8 cellular contexts compared by ENCODE assay signal in genomic region chr10:133372507-133372906, GRCh38. TPM values are rescaled to one million over a fixed set of nuclear protein-coding genes. Genes with fewer than 3 reads are reported as not detected.
DNase-seq lines count a peak whose midpoint lies in the region; ATAC-seq and TF ChIP-seq lines count a peak whose summit lies in the region.

No MANE protein-coding gene starts in this region.

- peak overlapping the region; percentile 12 to 92; a peak in 3 of 4 replicates for H3K4me3 ChIP-seq in DND-41 (ENCODE audit: low read depth in 1 of 2, low read length in 2 of 2)
- peak overlapping the region; percentile 75 for H3K4me3 ChIP-seq in psoas muscle

- H3K9me3 ChIP-seq in DND-41 (ENCODE audit: insufficient read depth, low read length, severe bottlenecking): no peaks in the 10 kb centered on the region
- H3K9me3 ChIP-seq in psoas muscle: no peaks in the 10 kb centered on the region

- 21 to 30% (median 24%) methylated on average over 19 to 20 of the region's 20 CpGs for WGBS in psoas muscle, 3 donors

- no peak overlapping the region for H2AFZ ChIP-seq in DND-41 (ENCODE audit: low read depth, low read length)

- peaks cover 6% of the 10 kb centered on the region for H3K79me2 ChIP-seq in DND-41 (ENCODE audit: insufficient read depth, low read length)

- intact Hi-C loops in Right ventricle myocardium superior (cut with DNase I) (no loop called here), psoas muscle (cut with DNase I) (loop anchor here in 1 of 2 donors (5.0 kb wide), 1 partner anchor 60 kb away; no protein-coding TSS in a partner anchor)

- H3K4me1 ChIP-seq in DND-41 (ENCODE audit: insufficient read depth, low read length): peaks cover 21% of the 10 kb centered on the region
- H3K4me1 ChIP-seq in psoas muscle: peaks cover 11% of the 10 kb centered on the region

- peak overlapping the region; percentile 42; the same call in 1 of the 2 replicates for H3K9ac ChIP-seq in DND-41 (ENCODE audit: low read depth, low read length)

- peaks cover 33% of the 10 kb centered on the region for H3K36me3 ChIP-seq in DND-41 (ENCODE audit: insufficient read depth, low read length)
- H3K36me3 ChIP-seq in psoas muscle (ENCODE audit: insufficient read depth in 1 of 2, low read depth in 1 of 2): peaks cover 0 to 30% of the 10 kb centered on the region in 2 donors

- TF ChIP-seq CTCF in DND-41 (IDR thresholded peaks at IDR 0.05; ENCODE audit: borderline replicate concordance, extremely low read depth, low read length, poor library complexity, severe bottlenecking) (no peak), VCaP (conservative IDR thresholded peaks at IDR 0.05) (no peak), psoas muscle (IDR thresholded peaks at IDR 0.05) (no peak)

- peak overlapping the region; percentile 77 for H3K4me2 ChIP-seq in DND-41 (ENCODE audit: insufficient read depth, low read length)

- H3K27me3 ChIP-seq in DND-41 (ENCODE audit: insufficient read depth, low read length, poor library complexity) (no peaks in the 10 kb centered on the region), psoas muscle (ENCODE audit: insufficient read depth in 3 of 3, low read length in 2 of 3) (no peaks in the 10 kb centered on the region)

- ATAC-seq in DND-41 (ENCODE audit: insufficient read depth, low read depth) (no peak), Right ventricle myocardium superior (ENCODE audit: poor library complexity) (peak; percentile 1), psoas muscle (peak in 1 of 4 donors; percentile 5), GM18511 (IDR thresholded peaks at IDR 0.05; ENCODE audit: unreplicated experiment) (no peak)

- DNase-seq in DND-41 (no peak), Right ventricle myocardium superior (no peak), psoas muscle (no peak), dermis blood vessel endothelial cell (no peak), UCSD-AML1 (lab: John Stamatoyannopoulos, UW; ENCODE audit: unreplicated experiment) (no peak), NCI-H2029 (lab: John Stamatoyannopoulos, UW) (no peak)

- no peak overlapping the region for H3K27ac ChIP-seq in DND-41 (ENCODE audit: low read length)
- peak overlapping the region; percentile 83; the same call in 1 of the 2 replicates for H3K27ac ChIP-seq in VCaP
- no peak overlapping the region for H3K27ac ChIP-seq in psoas muscle

- H4K20me1 ChIP-seq in DND-41 (ENCODE audit: insufficient read depth, low read length): no peaks in the 10 kb centered on the region

RNA-seq across cellular contexts. Expression of gene ECHS1, which starts 0.6 kb away (rescaled TPM):
- total RNA-seq in Right ventricle myocardium superior (239 TPM), psoas muscle (100 to 1,000 TPM in 3 of 4 donors, 10 to 100 TPM in 1; 83.2 to 151 (median 120) TPM), dermis blood vessel endothelial cell (91.0 and 95.4 TPM in 2 replicates)
- polyA plus RNA-seq in psoas muscle: 100 to 1,000 TPM; 107 to 131 (median 123) TPM

RNA-seq across cellular contexts. Expression of gene PAOX, which starts 6.6 kb away (rescaled TPM):
- total RNA-seq in Right ventricle myocardium superior: 3.4 TPM
- total RNA-seq in psoas muscle: 1 to 10 TPM; 3.1 to 5.2 (median 3.4) TPM
- 1 to 10 TPM; 2.4 to 4.1 (median 3.6) TPM for polyA plus RNA-seq in psoas muscle
- 5.7 and 17.7 TPM in 2 replicates for total RNA-seq in dermis blood vessel endothelial cell

RNA-seq across cellular contexts. Expression of gene FUOM, which starts 14.7 kb away (rescaled TPM):
- total RNA-seq in Right ventricle myocardium superior (7.4 TPM), psoas muscle (1 to 10 TPM; 3.0 to 6.7 (median 4.5) TPM), dermis blood vessel endothelial cell (11.2 and 24.8 TPM in 2 replicates)
- 1 to 10 TPM; 5.4 to 9.1 (median 8.6) TPM for polyA plus RNA-seq in psoas muscle

RNA-seq across cellular contexts. Expression of gene MTG1, which starts 21.4 kb away (rescaled TPM):
- total RNA-seq in Right ventricle myocardium superior (14.7 TPM), psoas muscle (10 to 100 TPM; 22.7 to 37.7 (median 26.5) TPM), dermis blood vessel endothelial cell (42.0 and 43.2 TPM in 2 replicates)
- polyA plus RNA-seq in psoas muscle: 10 to 100 TPM; 31.5 to 67.1 (median 32.2) TPM

RNA-seq across cellular contexts. Expression of gene PRAP1, which starts 25.3 kb away (rescaled TPM):
- total RNA-seq in Right ventricle myocardium superior (not detected), psoas muscle (not detected), dermis blood vessel endothelial cell (not detected in 2 replicates)
- under 1 TPM in 2 of 3 donors, not detected in 1; 0.14 to 0.64 TPM for polyA plus RNA-seq in psoas muscle
